8 cellular contexts compared by ENCODE assay signal in the genomic region with DNA sequence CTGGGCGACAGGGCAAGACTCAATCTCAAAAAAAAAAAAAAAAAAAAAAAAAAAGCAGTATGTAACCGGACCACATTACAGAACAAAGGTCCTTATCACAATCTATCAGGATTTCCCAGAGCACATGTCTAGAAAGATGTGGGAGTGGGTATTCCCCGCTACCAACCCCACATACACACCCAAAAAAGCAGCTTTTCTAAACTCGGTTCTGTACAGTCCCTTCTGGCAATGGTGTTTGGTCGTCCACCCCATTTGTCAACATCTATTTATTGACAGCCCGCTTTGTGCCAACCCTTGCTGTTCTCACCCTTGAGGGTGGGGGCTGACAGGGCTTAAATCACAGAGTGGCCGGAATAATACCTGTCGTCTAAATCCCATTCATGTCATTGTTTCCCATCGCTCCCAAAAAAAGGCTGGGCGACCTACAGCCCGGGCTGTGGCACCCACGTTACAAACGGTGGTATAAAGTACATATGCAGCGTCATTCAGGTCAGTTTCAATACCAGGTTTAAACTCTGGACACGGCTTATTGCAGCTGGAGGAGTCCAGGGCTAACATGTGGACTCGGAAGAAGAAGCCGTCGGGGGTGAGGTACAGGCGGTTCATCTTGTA. TPM values are rescaled to one million over a fixed set of nuclear protein-coding genes. Genes with fewer than 3 reads are reported as not detected.
DNase-seq lines count a peak whose midpoint lies in the region; ATAC-seq, FAIRE-seq and TF ChIP-seq lines count a peak whose summit lies in the region.

No MANE protein-coding gene starts in this region.

- POLR2A ChIA-PET in GM12878 (lab: Charles Lee), result no interaction called here

- BruUV-seq in GM12878 (replicated peaks; lab: Mats Ljungman, UMichigan), result TSS peak; percentile 62

- TF ChIP-seq POLR2A in GM12878 (IDR thresholded peaks at IDR 0.05; ENCODE audit: low read depth, low read length) (no peak), right lobe of liver (IDR thresholded peaks at IDR 0.05) (no peak)

- H4K20me1 ChIP-seq in DOHH2 (ENCODE audit: control insufficient read depth, insufficient read depth, low read depth, low read length) (no peaks in the 10 kb centered on the region), GM12878 (ENCODE audit: control insufficient read depth, insufficient read depth) (no peaks in the 10 kb centered on the region)

- H3K36me3 ChIP-seq in DOHH2 (ENCODE audit: control insufficient read depth, low read length) (peaks cover 3% of the 10 kb centered on the region; the same call in 1 of the 2 replicates), GM12878 (ENCODE audit: control insufficient read depth in 2 of 2, insufficient read depth in 2 of 2, low read length in 1 of 2) (no peaks in the 10 kb centered on the region), right lobe of liver (no peaks in the 10 kb centered on the region), thoracic aorta (no peaks in the 10 kb centered on the region)

- DNase-seq in HL-60 (ENCODE audit: low read depth in 1 of 2, low spot score in 1 of 2) (no peak), GM12878 (ENCODE audit: low read depth, low spot score) (no peak), right lobe of liver (peak in 1 of 3 donors; percentile 52), thoracic aorta (ENCODE audit: low spot score) (no peak), NCI-H510A treated with DMSO at 0.1 percent for 48 hours (lab: John Stamatoyannopoulos, UW) (no peak), middle frontal gyrus (ENCODE audit: extremely low spot score, low spot score) (no peak)

- CTCF ChIA-PET in GM12878 (lab: Yijun Ruan, JAX), result no interaction called here

- TF ChIP-seq CTCF in DOHH2 (IDR thresholded peaks at IDR 0.05; ENCODE audit: low read depth, low read length, poor library complexity, severe bottlenecking), result no peak
- TF ChIP-seq CTCF in HL-60 (IDR thresholded peaks at IDR 0.05; ENCODE audit: insufficient read depth, low read length), result no peak
- TF ChIP-seq CTCF in GM12878 (IDR thresholded peaks at IDR 0.05 in 2 of 3, conservative IDR thresholded peaks at IDR 0.05 in 1 of 3; ENCODE audit: control insufficient read depth in 2 of 3, extremely low read depth in 1 of 3, insufficient read depth in 1 of 3, low read depth in 3 of 3, low read length in 3 of 3), result no peak
- TF ChIP-seq CTCF in right lobe of liver (IDR thresholded peaks at IDR 0.05), result no peak
- no peak for TF ChIP-seq CTCF in thoracic aorta (IDR thresholded peaks at IDR 0.05)

- no peak for TF ChIP-seq EP300 in GM12878 (IDR thresholded peaks at IDR 0.05; ENCODE audit: borderline replicate concordance in 1 of 2, control insufficient read depth in 1 of 2, low read depth in 2 of 2, low read length in 2 of 2)

- intact Hi-C loops in GM12878 (cut with micrococcal nuclease; ENCODE audit: unreplicated experiment), result no loop called here
- intact Hi-C loops in right lobe of liver (cut with DNase I), result no loop called here

- 2% methylated on average over 17 of the region's 19 CpGs for WGBS in GM12878 (ENCODE audit: insufficient coverage, insufficient replicate concordance, low lambda C conversion rate, missing lambda C conversion rate)
- 0% methylated on average over 14 of the region's 19 CpGs for WGBS in right lobe of liver (ENCODE audit: insufficient coverage, low coverage, low lambda C conversion rate, missing lambda C conversion rate)

- peak overlapping the region; percentile 76 for H3K9ac ChIP-seq in GM12878 (ENCODE audit: control insufficient read depth, insufficient read depth, low read length)

- peaks cover 24% of the 10 kb centered on the region for H3F3A ChIP-seq in DOHH2 (ENCODE audit: control insufficient read depth, insufficient read depth)

- peak overlapping the region; percentile 41; the same call in 1 of the 2 replicates for H3K27ac ChIP-seq in DOHH2 (ENCODE audit: low read depth, low read length)
- peak overlapping the region; percentile 67 for H3K27ac ChIP-seq in HL-60 (replicated peaks)
- peak overlapping the region; percentile 62; the same call in 1 of the 2 replicates for H3K27ac ChIP-seq in GM12878 (ENCODE audit: control insufficient read depth, insufficient read depth)
- H3K27ac ChIP-seq in right lobe of liver, result peak overlapping the region; percentile 88 to 96 (median 93)
- H3K27ac ChIP-seq in thoracic aorta, result peak overlapping the region; percentile 81 to 93

- peaks cover 24% of the 10 kb centered on the region for H3K27me3 ChIP-seq in DOHH2 (ENCODE audit: control insufficient read depth, low read length)
- peaks cover 3% of the 10 kb centered on the region for H3K27me3 ChIP-seq in HL-60 (ENCODE audit: insufficient read depth, poor library complexity, severe bottlenecking)
- H3K27me3 ChIP-seq in GM12878 (replicated peaks in 1 of 2; ENCODE audit: control insufficient read depth in 2 of 2, insufficient read depth in 2 of 2, low read length in 1 of 2), result peaks cover 0 to 3% of the 10 kb centered on the region in 2 experiments; a peak in 2 of 4 replicates
- H3K27me3 ChIP-seq in right lobe of liver, result no peaks in the 10 kb centered on the region
- H3K27me3 ChIP-seq in thoracic aorta (replicated peaks; ENCODE audit: insufficient read depth), result no peaks in the 10 kb centered on the region

- H3K4me1 ChIP-seq in DOHH2 (ENCODE audit: control insufficient read depth, low read length), result peaks cover 36% of the 10 kb centered on the region
- peaks cover 7% of the 10 kb centered on the region for H3K4me1 ChIP-seq in GM12878 (ENCODE audit: control insufficient read depth, insufficient read depth, low read length)
- H3K4me1 ChIP-seq in right lobe of liver, result peaks cover 0 to 13% (median 0%) of the 10 kb centered on the region in 4 donors
- H3K4me1 ChIP-seq in thoracic aorta (ENCODE audit: control insufficient read depth in 1 of 2, low read depth in 2 of 2), result peaks cover 13 to 25% of the 10 kb centered on the region in 2 donors

- SMC1A ChIA-PET in GM12878 (lab: Charles Lee; ENCODE audit: uncharacterized antibody, unreplicated experiment), result no interaction called here

- no peaks in the 10 kb centered on the region; the same call in 1 of the 2 replicates for H3K79me2 ChIP-seq in DOHH2 (ENCODE audit: control insufficient read depth, low read length)
- H3K79me2 ChIP-seq in GM12878 (ENCODE audit: control insufficient read depth, insufficient read depth, low read length), result no peaks in the 10 kb centered on the region

- ATAC-seq in GM12878 (peak; percentile 28), right lobe of liver (peak; percentile 40 to 56 (median 52)), thoracic aorta (ENCODE audit: insufficient number of reproducible peaks, low FRiP score, low read depth) (no peak), GM18873 (IDR thresholded peaks at IDR 0.05; ENCODE audit: low FRiP score, unreplicated experiment) (no peak)

- peak; percentile 82 for FAIRE-seq in GM12878 (lab: Jason Lieb, UNC)

- H3K9me3 ChIP-seq in DOHH2 (ENCODE audit: control insufficient read depth, insufficient read depth, low read length) (no peaks in the 10 kb centered on the region), GM12878 (replicated peaks; ENCODE audit: control insufficient read depth, insufficient read depth, low read length) (no peaks in the 10 kb centered on the region), right lobe of liver (no peaks in the 10 kb centered on the region), thoracic aorta (no peaks in the 10 kb centered on the region)

- no peak for TF ChIP-seq RAD21 in GM12878 (IDR thresholded peaks at IDR 0.05; ENCODE audit: insufficient read depth, low read depth, low read length)

- peak overlapping the region; percentile 91 for H2AFZ ChIP-seq in GM12878 (ENCODE audit: control insufficient read depth, low read depth, low read length)

- H3K4me3 ChIP-seq in DOHH2 (ENCODE audit: low read length) (peak overlapping the region; percentile 87), HL-60 (replicated peaks; ENCODE audit: insufficient read depth, low read length) (peak overlapping the region; percentile 68), GM12878 (peak overlapping the region; percentile 81; the same call in 1 of the 2 replicates), right lobe of liver (peak overlapping the region; percentile 54 to 74 (median 68)), thoracic aorta (peak overlapping the region; percentile 82)

- no peaks in the 10 kb centered on the region for H3K9me2 ChIP-seq in DOHH2 (replicated peaks; ENCODE audit: control insufficient read depth, low read length)

- RAD21 ChIA-PET in GM12878 (lab: Charles Lee; ENCODE audit: unreplicated experiment), result no interaction called here

- H3K4me2 ChIP-seq in DOHH2 (ENCODE audit: low read length) (peak overlapping the region; percentile 71), GM12878 (ENCODE audit: control insufficient read depth, insufficient read depth) (peak overlapping the region; percentile 89)

- in situ Hi-C loops in GM12878 (cut with MboI), result no loop called here

RNA-seq across cellular contexts. Expression of a gene that starts 3.6 kb away (rescaled TPM):
- 0.56 and 1.4 TPM in 2 replicates for total RNA-seq in GM12878 (2013; cell fraction: nucleolus; rRNA removed)
- 9.3 and 10.1 TPM in 2 replicates for total RNA-seq in GM12878 (2014; rRNA removed)
- 4.6 and 5.6 TPM in 2 replicates for total RNA-seq in GM12878 (2014; rRNA removed; fragmentation: Illumina TruSeq; extraction: Trizol)
- total RNA-seq in GM12878 (2021), result 5.8 and 6.4 TPM in 2 replicates
- polyA plus RNA-seq in GM12878 (2011; ENCODE audit: low read depth), result 5.2 TPM
- 6.6 and 7.1 TPM in 2 replicates for polyA plus RNA-seq in GM12878 (2011; rRNA removed)
- polyA plus RNA-seq in GM12878 (2011; cell fraction: cytosol; rRNA removed), result 3.8 and 7.5 TPM in 2 replicates
- 2.9 and 4.0 TPM in 2 replicates for polyA plus RNA-seq in GM12878 (2011; cell fraction: nucleus; rRNA removed)
- polyA plus RNA-seq in GM12878 (2012), result 4.8 and 6.4 TPM in 2 replicates
- 5.9 TPM in 2 replicates for polyA plus RNA-seq in GM12878 (2014; fragmentation: Illumina TruSeq; extraction: Trizol)
- 1 to 10 TPM; 3.3 to 3.4 TPM for polyA plus RNA-seq in GM12878 (2014; fragmentation: Nextera tagmentation; extraction: Ambion mirVana)
- polyA plus RNA-seq in GM12878 (2014; rRNA removed), result 7.0 and 8.1 TPM in 2 replicates
- polyA plus RNA-seq in GM12878 (2016; fragmentation: Nextera tagmentation; extraction: Ambion mirVana), result 10 to 100 TPM in 1 of 2 experiments, 1 to 10 TPM in 1; 9.4 to 12.3 TPM
- polyA minus RNA-seq in GM12878 (2011; rRNA and poly(A)+ RNA removed), result 3.5 and 4.0 TPM in 2 replicates
- 1.6 and 4.3 TPM in 2 replicates for polyA minus RNA-seq in GM12878 (2011; cell fraction: cytosol; rRNA and poly(A)+ RNA removed)
- polyA minus RNA-seq in GM12878 (2011; cell fraction: nucleus; rRNA and poly(A)+ RNA removed), result 1.2 and 1.4 TPM in 2 replicates
- total RNA-seq in right lobe of liver, result 10 to 100 TPM in 1 of 6 experiments, 1 to 10 TPM in 5; 7.2 to 12.4 (median 8.3) TPM
- total RNA-seq in thoracic aorta, result 1 to 10 TPM; 7.3 to 7.5 TPM

RNA-seq across cellular contexts. Expression of a gene that starts 42.9 kb away (rescaled TPM):
- total RNA-seq in GM12878 (2013; cell fraction: nucleolus; rRNA removed), result 26.9 and 31.7 TPM in 2 replicates
- total RNA-seq in GM12878 (2014; rRNA removed) (202 and 211 TPM in 2 replicates), GM12878 (2014; rRNA removed; fragmentation: Illumina TruSeq; extraction: Trizol) (244 and 260 TPM in 2 replicates), GM12878 (2021) (242 and 254 TPM in 2 replicates), right lobe of liver (10 to 100 TPM in 4 of 6 experiments, 1 to 10 TPM in 2; 9.2 to 36.6 (median 20.0) TPM), thoracic aorta (10 to 100 TPM; 11.9 to 29.9 TPM)
- 88.2 TPM for polyA plus RNA-seq in GM12878 (2011; ENCODE audit: low read depth)
- polyA plus RNA-seq in GM12878 (2011; rRNA removed) (201 and 232 TPM in 2 replicates), GM12878 (2014; fragmentation: Illumina TruSeq; extraction: Trizol) (307 and 332 TPM in 2 replicates), GM12878 (2014; fragmentation: Nextera tagmentation; extraction: Ambion mirVana) (100 to 1,000 TPM; 647 to 731 TPM), GM12878 (2014; rRNA removed) (211 and 212 TPM in 2 replicates), GM12878 (2016; fragmentation: Nextera tagmentation; extraction: Ambion mirVana) (100 to 1,000 TPM; 567 to 584 TPM)
- 251 and 257 TPM in 2 replicates for polyA plus RNA-seq in GM12878 (2011; cell fraction: cytosol; rRNA removed)
- polyA plus RNA-seq in GM12878 (2011; cell fraction: nucleus; rRNA removed), result 136 and 222 TPM in 2 replicates
- 103 and 109 TPM in 2 replicates for polyA plus RNA-seq in GM12878 (2012)
- polyA minus RNA-seq in GM12878 (2011; rRNA and poly(A)+ RNA removed), result 333 and 392 TPM in 2 replicates
- polyA minus RNA-seq in GM12878 (2011; cell fraction: cytosol; rRNA and poly(A)+ RNA removed), result 116 and 120 TPM in 2 replicates
- polyA minus RNA-seq in GM12878 (2011; cell fraction: nucleus; rRNA and poly(A)+ RNA removed), result 62.3 and 107 TPM in 2 replicates

Comparison
In these comparisons a context has a peak if more than half of its experiments do, and no peak if none do; other contexts are left out.
1. H3K27ac ChIP-seq: peak in every context shown above with its lines; median percentile 93 in right lobe of liver; 87 in thoracic aorta; 67 in HL-60; 62 in GM12878; 41 in DOHH2.
2. ATAC-seq: peak in GM12878 (single experiment) and right lobe of liver (4 of 4); none in thoracic aorta (single experiment) and GM18873 (single experiment).
3. Peak in every context shown above with its lines, with median percentiles within 50 percentile points of each other: H3K4me3 ChIP-seq.